Comparison of ENCODE assay signal across 1 cellular context in the genomic region with DNA sequence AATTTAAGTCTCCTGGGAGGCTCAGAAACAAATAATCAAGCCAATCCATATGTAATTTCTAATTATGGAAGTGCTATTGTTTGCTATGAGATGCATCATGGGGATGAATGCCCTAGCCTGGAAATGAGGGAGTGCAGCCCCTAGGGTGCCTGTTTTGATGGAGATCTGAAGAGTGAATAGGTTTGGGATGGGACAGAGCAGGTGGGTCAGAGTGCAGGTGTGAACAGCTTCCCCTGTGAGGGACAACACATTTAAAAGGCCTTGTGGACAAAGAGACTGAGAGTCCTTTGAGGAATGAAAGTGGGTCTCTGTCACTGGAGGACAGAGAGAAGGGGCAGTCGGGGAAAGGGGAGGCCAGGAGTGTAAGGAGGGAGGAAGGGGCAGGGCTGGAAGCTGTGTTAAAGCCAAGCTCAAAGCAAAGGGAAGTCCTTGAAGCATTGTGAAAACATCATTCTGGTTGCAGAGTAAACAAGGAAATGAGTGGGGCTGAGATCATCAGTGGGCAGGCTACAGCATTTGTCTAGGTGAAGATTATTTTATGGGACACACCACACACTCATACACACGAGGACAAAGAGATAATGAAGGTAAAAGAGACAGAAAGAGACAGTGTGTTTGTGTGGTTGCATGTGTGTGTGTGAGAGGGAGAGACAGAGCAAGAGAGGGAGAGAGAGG.
A peak's percentile ranks its signal among the peaks of the same experiment; 100 is the strongest.
TF ChIP-seq lines count a peak whose summit lies in the region.

No MANE protein-coding gene starts in this region.

TF ChIP-seq in HEK293, 187 proteins besides CTCF, POLR2A, EP300 and RAD21 (continued from another document):
- TF ChIP-seq OSR2 (tag by site-specific recombination; IDR thresholded peaks at IDR 0.05): no peak
- peak; percentile 66 for TF ChIP-seq HOXD13 (CRISPR knock-in tag; IDR thresholded peaks at IDR 0.05; ENCODE audit: borderline replicate concordance)
- TF ChIP-seq SCRT2 (tag by site-specific recombination; IDR thresholded peaks at IDR 0.05): no peak
- TF ChIP-seq, protein P1, sequence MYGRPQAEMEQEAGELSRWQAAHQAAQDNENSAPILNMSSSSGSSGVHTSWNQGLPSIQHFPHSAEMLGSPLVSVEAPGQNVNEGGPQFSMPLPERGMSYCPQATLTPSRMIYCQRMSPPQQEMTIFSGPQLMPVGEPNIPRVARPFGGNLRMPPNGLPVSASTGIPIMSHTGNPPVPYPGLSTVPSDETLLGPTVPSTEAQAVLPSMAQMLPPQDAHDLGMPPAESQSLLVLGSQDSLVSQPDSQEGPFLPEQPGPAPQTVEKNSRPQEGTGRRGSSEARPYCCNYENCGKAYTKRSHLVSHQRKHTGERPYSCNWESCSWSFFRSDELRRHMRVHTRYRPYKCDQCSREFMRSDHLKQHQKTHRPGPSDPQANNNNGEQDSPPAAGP (tag by site-specific recombination; IDR thresholded peaks at IDR 0.05): no peak; the same call in 1 of the 2 replicates
